Comparison of ENCODE assay signal across 8 cellular contexts in the genomic region with DNA sequence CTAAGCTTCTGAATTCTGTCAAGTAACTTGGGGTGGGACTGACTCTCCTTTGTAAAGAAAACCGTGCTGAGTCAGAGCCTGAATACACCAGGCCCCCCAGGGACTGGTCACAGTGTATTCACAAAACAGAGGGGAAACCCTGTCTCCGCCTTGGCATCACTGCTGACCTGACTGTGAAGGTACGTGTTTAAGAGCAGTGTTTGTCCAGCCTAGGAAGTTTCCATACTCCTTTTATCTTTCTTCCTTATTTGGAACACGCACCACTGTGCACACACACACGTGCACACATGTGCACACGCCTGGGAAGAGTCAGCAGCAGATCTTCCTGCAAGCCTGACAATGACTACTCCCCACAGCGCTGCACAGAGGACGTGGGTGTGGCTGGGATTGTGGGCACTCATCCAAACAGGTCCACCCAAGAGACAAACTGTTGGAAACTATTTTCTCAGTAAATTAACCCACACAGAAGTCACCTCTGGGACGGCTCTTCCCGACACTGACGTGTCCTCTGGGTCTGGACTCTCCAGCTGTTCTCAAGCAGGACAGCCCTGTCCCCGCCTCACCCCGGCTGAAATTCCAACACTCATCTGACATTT.
A peak's percentile ranks its signal among the peaks of the same experiment; 100 is the strongest.
DNase-seq lines count a peak whose midpoint lies in the region; ATAC-seq, FAIRE-seq and TF ChIP-seq lines count a peak whose summit lies in the region.

No MANE protein-coding gene starts in this region.

- peaks cover 44% of the 10 kb centered on the region for H3K4me1 Mint-ChIP-seq in nephron

- no peak for FAIRE-seq in bronchial epithelial cell (lab: Jason Lieb, UNC)

- CTCF ChIA-PET in HEK293T (lab: Yijun Ruan, JAX) = interaction anchor here (0.6 to 1.2 kb wide), 2 partner anchors 8 to 262 kb away, joined by 3 to 4 read pairs; no protein-coding TSS in a partner anchor

- no peaks in the 10 kb centered on the region for H3K36me3 ChIP-seq in bronchial epithelial cell (ENCODE audit: control insufficient read depth, insufficient read depth, low read length)

- peak overlapping the region; percentile 3 to 74 (median 68) for H3K27ac Mint-ChIP-seq in nephron

- DNase-seq in bronchial epithelial cell (ENCODE audit: low read depth) (peak; percentile 4), activated T-cell treated with anti-CD3 and anti-CD28 coated beads for 4 hours (no peak), C1 segment of cervical spinal cord (lab: John Stamatoyannopoulos, UW) (no peak), HEK293T (ENCODE audit: extremely low spot score) (no peak)
- DNase-seq in activated T-cell treated with anti-CD3 and anti-CD28 coated beads, Interleukin-2, amount 50 U/mL, for 1 hour = no peak

- H3K36me3 Mint-ChIP-seq in nephron (ENCODE audit: low read depth) = no peaks in the 10 kb centered on the region

- H3K4me3 Mint-ChIP-seq in nephron = peak overlapping the region in 1 of 3 experiments; percentile 47

- TF ChIP-seq CTCF in bronchial epithelial cell (IDR thresholded peaks at IDR 0.05; ENCODE audit: insufficient read depth, low read length, severe bottlenecking) (no peak), nephron (IDR thresholded peaks at IDR 0.05; ENCODE audit: unreplicated experiment in 3 of 3) (no peak)

- ATAC-seq in GM18858 (IDR thresholded peaks at IDR 0.05; ENCODE audit: unreplicated experiment) (peak; percentile 93), HG02973 (IDR thresholded peaks at IDR 0.05; ENCODE audit: unreplicated experiment) (peak; percentile 83)

- H3K9me3 Mint-ChIP-seq in nephron = no peaks in the 10 kb centered on the region

- no peak overlapping the region for H3K4me3 ChIP-seq in bronchial epithelial cell (ENCODE audit: low read depth, low read length)

- H3K27me3 ChIP-seq in bronchial epithelial cell (ENCODE audit: control insufficient read depth, insufficient read depth, low read length) = no peaks in the 10 kb centered on the region

- no peaks in the 10 kb centered on the region for H3K27me3 Mint-ChIP-seq in nephron (ENCODE audit: low read depth)

- POLR2A ChIA-PET in HEK293T (lab: Yijun Ruan, JAX) = no interaction called here

TF ChIP-seq in HEK293T, 16 proteins besides CTCF, POLR2A, EP300 and RAD21:
- TF ChIP-seq BHLHE40 (IDR thresholded peaks at IDR 0.05; ENCODE audit: borderline replicate concordance) = no peak
- TF ChIP-seq ZNF384 (IDR thresholded peaks at IDR 0.05) = no peak
- no peak for TF ChIP-seq CTBP1 (IDR thresholded peaks at IDR 0.05; ENCODE audit: borderline replicate concordance)
- no peak for TF ChIP-seq FOXA1 (IDR thresholded peaks at IDR 0.05)
- no peak for TF ChIP-seq ELF4 (IDR thresholded peaks at IDR 0.05)
- no peak for TF ChIP-seq NFRKB (IDR thresholded peaks at IDR 0.05)
- TF ChIP-seq ARNT (IDR thresholded peaks at IDR 0.05) = no peak
- TF ChIP-seq SP1 (IDR thresholded peaks at IDR 0.05) = no peak
- no peak for TF ChIP-seq LEF1 (IDR thresholded peaks at IDR 0.05; ENCODE audit: borderline replicate concordance)
- TF ChIP-seq HDGF (IDR thresholded peaks at IDR 0.05; ENCODE audit: borderline replicate concordance) = no peak
- no peak for TF ChIP-seq FOXK2 (IDR thresholded peaks at IDR 0.05)
- TF ChIP-seq, protein P1, sequence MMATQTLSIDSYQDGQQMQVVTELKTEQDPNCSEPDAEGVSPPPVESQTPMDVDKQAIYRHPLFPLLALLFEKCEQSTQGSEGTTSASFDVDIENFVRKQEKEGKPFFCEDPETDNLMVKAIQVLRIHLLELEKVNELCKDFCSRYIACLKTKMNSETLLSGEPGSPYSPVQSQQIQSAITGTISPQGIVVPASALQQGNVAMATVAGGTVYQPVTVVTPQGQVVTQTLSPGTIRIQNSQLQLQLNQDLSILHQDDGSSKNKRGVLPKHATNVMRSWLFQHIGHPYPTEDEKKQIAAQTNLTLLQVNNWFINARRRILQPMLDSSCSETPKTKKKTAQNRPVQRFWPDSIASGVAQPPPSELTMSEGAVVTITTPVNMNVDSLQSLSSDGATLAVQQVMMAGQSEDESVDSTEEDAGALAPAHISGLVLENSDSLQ (IDR thresholded peaks at IDR 0.05) = no peak
- TF ChIP-seq TARDBP (IDR thresholded peaks at IDR 0.05) = no peak
- TF ChIP-seq L3MBTL2 (conservative IDR thresholded peaks at IDR 0.05) = no peak
- no peak for TF ChIP-seq FOXM1 (IDR thresholded peaks at IDR 0.05; ENCODE audit: borderline replicate concordance)
- TF ChIP-seq SUZ12 (IDR thresholded peaks at IDR 0.05) = no peak
